Comparison of ENCODE assay signal across 13 cellular contexts in the genomic region with DNA sequence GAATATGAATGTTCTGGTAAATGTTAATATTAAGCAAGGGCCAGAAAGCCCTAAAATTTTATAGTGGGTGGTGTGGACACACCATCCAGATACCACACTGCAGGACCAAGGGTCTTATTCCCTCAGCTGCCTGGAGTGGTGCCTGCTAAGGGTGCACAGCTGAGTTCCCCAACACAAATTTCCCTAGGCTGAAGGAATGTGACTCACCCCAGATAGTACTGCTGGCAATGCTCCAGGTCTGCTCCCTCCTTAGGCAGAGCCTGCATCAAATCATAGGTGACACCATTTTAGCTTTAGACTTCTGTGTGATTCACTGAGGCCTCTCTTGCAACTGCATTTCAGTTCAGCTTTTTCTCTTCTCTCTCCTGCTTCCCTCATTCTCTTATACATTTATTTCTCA.
DNase-seq lines count a peak whose midpoint lies in the region; FAIRE-seq and TF ChIP-seq lines count a peak whose summit lies in the region.
"Had no signal": no experiment of that assay in that cellular context is flagged by ENCODE, and none has a peak within 500 bp of the region (broad histone marks: within the 10 kb centered on the region; RNA-seq: fewer than 3 reads in every experiment).

No MANE protein-coding gene starts in this region.

- FAIRE-seq in GM12891 (lab: Jason Lieb, UNC) = no peak

- CTCF ChIA-PET in CD4-positive, alpha-beta memory T cell (lab: Charles Lee; ENCODE audit: partially characterized antibody) = no interaction called here

- H3K27me3 Mint-ChIP-seq in CD4-positive, alpha-beta memory T cell = no peaks in the 10 kb centered on the region

- DNase-seq in BE2C = peak; percentile 21
- DNase-seq in HT1080 (ENCODE audit: low read depth) = peak; percentile 78
- peak; percentile 33 for DNase-seq in amniotic stem cell (lab: John Stamatoyannopoulos, UW)
- DNase-seq in iris pigment epithelial cell (ENCODE audit: low read depth) = peak; percentile 69
- no peak for DNase-seq in CD4-positive, alpha-beta memory T cell
- DNase-seq in GM12891 (ENCODE audit: insufficient read length, low spot score) = no peak
- DNase-seq in COR-L47 (lab: John Stamatoyannopoulos, UW) = no peak
- DNase-seq in cerebellar nuclear complex (lab: John Stamatoyannopoulos, UW) = no peak
- DNase-seq: activated CD4-positive, alpha-beta T cell treated with anti-CD3 and anti-CD28 coated beads for 4 hours; Kasumi-1; NCI-H510A treated with DMSO at 0.1 percent for 48 hours; SHP77; stimulated activated naive CD4-positive, alpha-beta T cell had no signal

- peaks cover 0 to 8% (median 3%) of the 10 kb centered on the region in 8 donors for H3K9me3 Mint-ChIP-seq in CD4-positive, alpha-beta memory T cell

- no peak overlapping the region for H3K4me3 Mint-ChIP-seq in CD4-positive, alpha-beta memory T cell

- TF ChIP-seq CTCF in BE2C (IDR thresholded peaks at IDR 0.05; ENCODE audit: low read depth, low read length) = no peak

- H3K27ac Mint-ChIP-seq in CD4-positive, alpha-beta memory T cell = peak overlapping the region in 1 of 7 donors; percentile 38

- H3K36me3 Mint-ChIP-seq in CD4-positive, alpha-beta memory T cell = no peaks in the 10 kb centered on the region

- H3K27ac ChIP-seq in CD4-positive, alpha-beta memory T cell (ENCODE audit: low read depth, low read length) = no peak overlapping the region

- POLR2A ChIA-PET in CD4-positive, alpha-beta memory T cell (lab: Charles Lee; ENCODE audit: partially characterized antibody) = no interaction called here

- no peaks in the 10 kb centered on the region for H3K4me1 Mint-ChIP-seq in CD4-positive, alpha-beta memory T cell

- H3K4me3 ChIP-seq in BE2C (ENCODE audit: low read depth, low read length) = no peak overlapping the region
- no peak overlapping the region for H3K4me3 ChIP-seq in CD4-positive, alpha-beta memory T cell (ENCODE audit: low read length in 2 of 2)

- TF ChIP-seq POLR2A in GM12891 (IDR thresholded peaks at IDR 0.05; ENCODE audit: low read depth, low read length) = no peak

- H3K36me3 ChIP-seq in BE2C = no peaks in the 10 kb centered on the region
- no peaks in the 10 kb centered on the region for H3K36me3 ChIP-seq in CD4-positive, alpha-beta memory T cell (ENCODE audit: insufficient read depth, low read length)

- no peaks in the 10 kb centered on the region for H3K9me3 ChIP-seq in BE2C
- H3K9me3 ChIP-seq in CD4-positive, alpha-beta memory T cell (ENCODE audit: control insufficient read depth in 1 of 2, low read length in 2 of 2) = no peaks in the 10 kb centered on the region

- no peaks in the 10 kb centered on the region for H3K27me3 ChIP-seq in BE2C
- H3K27me3 ChIP-seq in CD4-positive, alpha-beta memory T cell (ENCODE audit: insufficient read depth, low read length) = no peaks in the 10 kb centered on the region

- intact Hi-C loops in CD4-positive, alpha-beta memory T cell (cut with micrococcal nuclease) = no loop called here

- no peaks in the 10 kb centered on the region for H3K4me1 ChIP-seq in BE2C
- no peaks in the 10 kb centered on the region for H3K4me1 ChIP-seq in CD4-positive, alpha-beta memory T cell (ENCODE audit: insufficient read depth, low read length)

TF ChIP-seq in GM12891, 5 proteins besides CTCF, POLR2A, EP300 and RAD21:
- no peak for TF ChIP-seq PAX5 (IDR thresholded peaks at IDR 0.05; ENCODE audit: insufficient read depth, low read length, severe bottlenecking)
- no peak for TF ChIP-seq TAF1 (IDR thresholded peaks at IDR 0.05; ENCODE audit: low read depth, low read length)
- no peak for TF ChIP-seq SPI1 (IDR thresholded peaks at IDR 0.05; ENCODE audit: low read depth, low read length)
- no peak for TF ChIP-seq POLR2AphosphoS5 (IDR thresholded peaks at IDR 0.05; ENCODE audit: low read depth, low read length)
- no peak for TF ChIP-seq POU2F2 (IDR thresholded peaks at IDR 0.05; ENCODE audit: low read depth, low read length)

Comparison
In these comparisons a context has a peak if more than half of its experiments do, and no peak if none do; other contexts are left out.
1. DNase-seq: peak in BE2C (single experiment), HT1080 (single experiment), amniotic stem cell (single experiment) and iris pigment epithelial cell (single experiment); none in CD4-positive, alpha-beta memory T cell (0 of 5), GM12891 (single experiment), COR-L47 (single experiment) and cerebellar nuclear complex (0 of 2).